Comparison of ENCODE assay signal across 36 cellular contexts in genomic region chr10:132342553-132342952, GRCh38.
"Had no signal": no experiment of that assay in that cellular context is flagged by ENCODE, and none has a peak within 500 bp of the region (broad histone marks: within the 10 kb centered on the region; RNA-seq: fewer than 3 reads in every experiment).

No MANE protein-coding gene starts in this region.

- H3K27me3 ChIP-seq: MG63 had no signal

- H3K9me3 ChIP-seq: MG63 had no signal

- DNase-seq: Karpas-422, Kasumi-1, MG63, MM.1S, MV-4-11, NCI-H1048, NCI-H1092, NCI-H1092 treated with DMSO at 0.1 percent for 48 hours, NCI-H1105, NCI-H1105 treated with DMSO at 0.1 percent for 48 hours, NCI-H1417, NCI-H1417 treated with DMSO at 0.1 percent for 48 hours, NCI-H1436, NCI-H1436 treated with DMSO at 0.1 percent for 48 hours, NCI-H146, NCI-H1694, NCI-H1694 treated with DMSO at 0.1 percent for 48 hours, NCI-H187, NCI-H187 treated with DMSO at 0.1 percent for 48 hours, NCI-H1930, NCI-H2029, NCI-H2029 treated with DMSO at 0.1 percent for 48 hours, NCI-H2081, NCI-H2081 treated with DMSO at 0.1 percent for 48 hours, NCI-H2107, NCI-H2171, NCI-H2171 treated with DMSO at 0.1 percent for 48 hours, NCI-H2227 treated with DMSO at 0.1 percent for 48 hours, NCI-H226, NCI-H345, NCI-H446, NCI-H446 treated with DMSO at 0.1 percent for 48 hours, NCI-H510A, NCI-H510A treated with DMSO at 0.1 percent for 48 hours, NCI-H524, NCI-H524 treated with DMSO at 0.1 percent for 48 hours had no signal

- H3K4me3 ChIP-seq: MG63 had no signal
